8 cellular contexts compared by ENCODE assay signal in genomic region chr12:3168775-3169221, GRCh38.
A peak's percentile ranks its signal among the peaks of the same experiment; 100 is the strongest.
DNase-seq lines count a peak whose midpoint lies in the region; ATAC-seq and TF ChIP-seq lines count a peak whose summit lies in the region.

No MANE protein-coding gene starts in this region.

- no peak for TF ChIP-seq CTCF in GM10248 (IDR thresholded peaks at IDR 0.05; ENCODE audit: control extremely low read depth, extremely low read depth, low read depth, missing control alignments)
- no peak for TF ChIP-seq CTCF in epithelial cell of esophagus (IDR thresholded peaks at IDR 0.05; ENCODE audit: insufficient read depth, low read depth, low read length, missing control alignments)

- DNase-seq in GM10248 (ENCODE audit: extremely low spot score): peak; percentile 43
- DNase-seq in NCI-H69 (lab: John Stamatoyannopoulos, UW): peak; percentile 64
- peak; percentile 99 for DNase-seq in epithelial cell of esophagus (ENCODE audit: low read depth)
- DNase-seq in skeletal muscle cell (ENCODE audit: low read depth): peak; percentile 98
- no peak for DNase-seq in activated effector memory CD4-positive, alpha-beta T cell treated with Interleukin-2 at 50 U/mL for 16 hours
- DNase-seq in KG1 (lab: John Stamatoyannopoulos, UW): no peak

- ATAC-seq in GM21723 (IDR thresholded peaks at IDR 0.05; ENCODE audit: unreplicated experiment): no peak
- ATAC-seq in HG02885 (IDR thresholded peaks at IDR 0.05; ENCODE audit: poor library complexity, unreplicated experiment): no peak

- POLR2A ChIA-PET in GM10248 (lab: Yijun Ruan, JAX): no interaction called here

- H3K4me3 ChIP-seq in epithelial cell of esophagus (ENCODE audit: low read length): peak overlapping the region; percentile 11
- no peak overlapping the region for H3K4me3 ChIP-seq in skeletal muscle cell (ENCODE audit: low read depth, low read length)

- CTCF ChIA-PET in GM10248 (lab: Yijun Ruan, JAX): interaction anchor here (1.0 to 1.9 kb wide), 7 partner anchors 15 to 132 kb away, joined by 3 to 7 read pairs (median 4); no protein-coding TSS in a partner anchor

Comparison
In these comparisons a context has a peak if more than half of its experiments do, and no peak if none do; other contexts are left out.
1. DNase-seq: peak in GM10248 (single experiment), NCI-H69 (single experiment), epithelial cell of esophagus (single experiment) and skeletal muscle cell (single experiment); none in activated effector memory CD4-positive, alpha-beta T cell treated with Interleukin-2 at 50 U/mL for 16 hours (single experiment) and KG1 (single experiment).